Comparison of ENCODE assay signal across 1 cellular context in the genomic region with DNA sequence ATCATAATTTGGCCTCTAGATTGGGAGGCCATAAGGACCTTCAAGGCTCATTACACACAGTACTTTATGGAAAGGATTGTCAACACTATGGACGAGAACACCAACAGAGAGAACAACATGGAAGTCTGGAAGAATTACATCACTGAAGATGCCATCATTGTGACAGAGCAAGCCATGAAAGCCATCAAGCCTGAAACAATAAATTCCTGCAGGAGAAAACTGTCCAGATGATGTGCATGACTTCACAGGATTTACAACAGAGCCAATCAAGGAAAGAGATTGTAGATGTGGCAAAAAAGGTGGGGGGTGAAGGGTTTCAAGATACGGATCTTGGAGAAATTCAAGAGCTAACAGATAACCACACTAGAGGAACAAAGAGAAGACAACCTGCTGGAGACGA.
A peak's percentile ranks its signal among the peaks of the same experiment; 100 is the strongest.
TF ChIP-seq lines count a peak whose summit lies in the region.

No MANE protein-coding gene starts in this region.

TF ChIP-seq in HepG2, 621 proteins besides CTCF, POLR2A, EP300 and RAD21:
- TF ChIP-seq NFE2L2 (IDR thresholded peaks at IDR 0.05; ENCODE audit: low read length) (no peak), ZC3H13 (CRISPR knock-in tag; IDR thresholded peaks at IDR 0.05) (peak; percentile 52; the same call in 1 of the 2 replicates)
